In genomic region chrX:24506082-24506481, GRCh38 we compare ENCODE assay signal across 10 cellular contexts. TPM values are rescaled to one million over a fixed set of nuclear protein-coding genes. Genes with fewer than 3 reads are reported as not detected.
DNase-seq lines count a peak whose midpoint lies in the region; ATAC-seq and TF ChIP-seq lines count a peak whose summit lies in the region.
"Had no signal": no experiment of that assay in that cellular context is flagged by ENCODE, and none has a peak within 500 bp of the region (broad histone marks: within the 10 kb centered on the region; RNA-seq: fewer than 3 reads in every experiment).

No MANE protein-coding gene starts in this region.

- H3K4me3 ChIP-seq in Karpas-422 (ENCODE audit: low read length) (no peak overlapping the region), uterus (no peak overlapping the region)
- H3K4me3 ChIP-seq: BLaER1 had no signal

- no peaks in the 10 kb centered on the region for H4K20me1 ChIP-seq in Karpas-422 (ENCODE audit: insufficient read depth, low read depth, low read length)
- H4K20me1 ChIP-seq: BLaER1 had no signal

- no peaks in the 10 kb centered on the region for H3K27me3 Mint-ChIP-seq in activated naive CD4-positive, alpha-beta T cell treated with anti-CD3 and anti-CD28 coated beads, Interleukin-2, amount 10 ng/mL, durations not matched to agents 7 days and 5 days
- no peaks in the 10 kb centered on the region for H3K27me3 Mint-ChIP-seq in activated T-helper 17 cell treated with anti-CD3 and anti-CD28 coated beads, Interleukin-2, amount 50 U/mL, for 72 hours

- H3K27ac Mint-ChIP-seq in activated naive CD4-positive, alpha-beta T cell treated with anti-CD3 and anti-CD28 coated beads, Interleukin-2, amount 10 ng/mL, durations not matched to agents 7 days and 5 days: no peak overlapping the region
- peak overlapping the region; percentile 11 for H3K27ac Mint-ChIP-seq in activated T-helper 17 cell treated with anti-CD3 and anti-CD28 coated beads, Interleukin-2, amount 50 U/mL, for 72 hours

- no peak for TF ChIP-seq CTCF in uterus (IDR thresholded peaks at IDR 0.05)

- no peaks in the 10 kb centered on the region for H3K27me3 ChIP-seq in Karpas-422 (ENCODE audit: low read length)
- no peaks in the 10 kb centered on the region for H3K27me3 ChIP-seq in uterus
- H3K27me3 ChIP-seq: BLaER1 had no signal

- H2AFZ ChIP-seq in Karpas-422 (ENCODE audit: low read length): no peak overlapping the region

- no peak for TF ChIP-seq POLR2A in uterus (IDR thresholded peaks at IDR 0.05)

- H3K36me3 ChIP-seq in Karpas-422 (ENCODE audit: insufficient read depth, low read length): no peaks in the 10 kb centered on the region
- no peaks in the 10 kb centered on the region for H3K36me3 ChIP-seq in uterus

- H3K27ac ChIP-seq in Karpas-422 (ENCODE audit: low read length) (no peak overlapping the region), uterus (no peak overlapping the region)
- H3K27ac ChIP-seq: BLaER1 had no signal

- H3K9me3 ChIP-seq in Karpas-422 (ENCODE audit: low read length): no peaks in the 10 kb centered on the region
- H3K9me3 ChIP-seq in uterus: no peaks in the 10 kb centered on the region
- H3K9me3 ChIP-seq: BLaER1 had no signal

- H3K4me2 ChIP-seq in Karpas-422 (ENCODE audit: low read depth, low read length, poor library complexity, severe bottlenecking): no peak overlapping the region
- H3K4me2 ChIP-seq: BLaER1 had no signal

- peaks cover 38% of the 10 kb centered on the region for H3K36me3 Mint-ChIP-seq in activated naive CD4-positive, alpha-beta T cell treated with anti-CD3 and anti-CD28 coated beads, Interleukin-2, amount 10 ng/mL, durations not matched to agents 7 days and 5 days
- H3K36me3 Mint-ChIP-seq in activated T-helper 17 cell treated with anti-CD3 and anti-CD28 coated beads, Interleukin-2, amount 50 U/mL, for 72 hours (ENCODE audit: low read depth): peaks cover 97% of the 10 kb centered on the region

- H3K9me3 Mint-ChIP-seq in activated naive CD4-positive, alpha-beta T cell treated with anti-CD3 and anti-CD28 coated beads, Interleukin-2, amount 10 ng/mL, durations not matched to agents 7 days and 5 days: no peaks in the 10 kb centered on the region
- H3K9me3 Mint-ChIP-seq in activated T-helper 17 cell treated with anti-CD3 and anti-CD28 coated beads, Interleukin-2, amount 50 U/mL, for 72 hours: no peaks in the 10 kb centered on the region

- intact Hi-C loops in uterus (cut with DNase I; ENCODE audit: low total_unique reads): no loop called here

- no peaks in the 10 kb centered on the region for H3K4me1 ChIP-seq in Karpas-422 (ENCODE audit: low read length)
- H3K4me1 ChIP-seq in uterus: no peaks in the 10 kb centered on the region
- H3K4me1 ChIP-seq: BLaER1 had no signal

- no peak overlapping the region for H3K4me3 Mint-ChIP-seq in activated naive CD4-positive, alpha-beta T cell treated with anti-CD3 and anti-CD28 coated beads, Interleukin-2, amount 10 ng/mL, durations not matched to agents 7 days and 5 days
- peak overlapping the region; percentile 28 for H3K4me3 Mint-ChIP-seq in activated T-helper 17 cell treated with anti-CD3 and anti-CD28 coated beads, Interleukin-2, amount 50 U/mL, for 72 hours

- peaks cover 9% of the 10 kb centered on the region for H3K4me1 Mint-ChIP-seq in activated naive CD4-positive, alpha-beta T cell treated with anti-CD3 and anti-CD28 coated beads, Interleukin-2, amount 10 ng/mL, durations not matched to agents 7 days and 5 days
- peaks cover 17% of the 10 kb centered on the region for H3K4me1 Mint-ChIP-seq in activated T-helper 17 cell treated with anti-CD3 and anti-CD28 coated beads, Interleukin-2, amount 50 U/mL, for 72 hours

- no peak overlapping the region for H3K9ac ChIP-seq in Karpas-422 (ENCODE audit: low read length)
- H3K9ac ChIP-seq: BLaER1 had no signal

- ATAC-seq in HG03066 (IDR thresholded peaks at IDR 0.05; ENCODE audit: low read depth, unreplicated experiment): peak; percentile 94
- ATAC-seq in activated T-helper 17 cell treated with anti-CD3 and anti-CD28 coated beads, Interleukin-2, amount 50 U/mL, for 72 hours (replicated peaks): peak; percentile 95

- no peaks in the 10 kb centered on the region for H3K9me2 ChIP-seq in Karpas-422 (replicated peaks; ENCODE audit: insufficient read depth, low read length)

- no peaks in the 10 kb centered on the region for H3K79me2 ChIP-seq in Karpas-422 (ENCODE audit: low read length)

- CTCF ChIA-PET in activated naive CD4-positive, alpha-beta T cell treated with anti-CD3 and anti-CD28 coated beads, Interleukin-2, amount 10 ng/mL, durations not matched to agents 7 days and 5 days (lab: Charles Lee): no interaction called here

- DNase-seq in activated naive CD4-positive, alpha-beta T cell treated with Interleukin-2 at 50 U/mL for 16 hours: peak; percentile 2
- DNase-seq in activated naive CD4-positive, alpha-beta T cell treated with anti-CD3 and anti-CD28 coated beads, Interleukin-2, amount 10 ng/mL, durations not matched to agents 7 days and 5 days: no peak
- peak; percentile 4 to 11 for DNase-seq in stimulated activated CD4-positive, alpha-beta T cell treated with anti-CD3 and anti-CD28 coated beads, Interleukin-4, amount 100 ng/mL, for 48 hours (ENCODE audit: low read depth in 2 of 2)
- no peak for DNase-seq in NCI-H1694 treated with DMSO at 0.1 percent for 48 hours (lab: John Stamatoyannopoulos, UW)
- DNase-seq in Karpas-422: no peak
- DNase-seq in uterus: no peak
- DNase-seq: NCI-H446 had no signal

RNA-seq across cellular contexts. Expression of gene PDK3, which starts 41.0 kb away (rescaled TPM):
- total RNA-seq in activated T-helper 17 cell treated with anti-CD3 and anti-CD28 coated beads, Interleukin-2, amount 50 U/mL, for 72 hours: 10 to 100 TPM; 45.1 to 82.3 TPM
- 13.8 and 20.1 TPM in 2 replicates for total RNA-seq in Karpas-422 (2014; rRNA removed; shearing (Covaris generic); ENCODE audit: low replicate concordance)
- total RNA-seq in uterus: 10 to 100 TPM in 3 of 4 donors, 1 to 10 TPM in 1; 9.5 to 23.4 (median 17.7) TPM

Comparison
In these comparisons a context has a peak if more than half of its experiments do, and no peak if none do; other contexts are left out.
1. DNase-seq: peak in activated naive CD4-positive, alpha-beta T cell treated with Interleukin-2 at 50 U/mL for 16 hours (single experiment) and stimulated activated CD4-positive, alpha-beta T cell treated with anti-CD3 and anti-CD28 coated beads, Interleukin-4, amount 100 ng/mL, for 48 hours (2 of 2); none in activated naive CD4-positive, alpha-beta T cell treated with anti-CD3 and anti-CD28 coated beads, Interleukin-2, amount 10 ng/mL, durations not matched to agents 7 days and 5 days (single experiment), NCI-H1694 treated with DMSO at 0.1 percent for 48 hours (single experiment), Karpas-422 (single experiment) and uterus (0 of 2).